Comparison of ENCODE assay signal across 1 cellular context in the genomic region with DNA sequence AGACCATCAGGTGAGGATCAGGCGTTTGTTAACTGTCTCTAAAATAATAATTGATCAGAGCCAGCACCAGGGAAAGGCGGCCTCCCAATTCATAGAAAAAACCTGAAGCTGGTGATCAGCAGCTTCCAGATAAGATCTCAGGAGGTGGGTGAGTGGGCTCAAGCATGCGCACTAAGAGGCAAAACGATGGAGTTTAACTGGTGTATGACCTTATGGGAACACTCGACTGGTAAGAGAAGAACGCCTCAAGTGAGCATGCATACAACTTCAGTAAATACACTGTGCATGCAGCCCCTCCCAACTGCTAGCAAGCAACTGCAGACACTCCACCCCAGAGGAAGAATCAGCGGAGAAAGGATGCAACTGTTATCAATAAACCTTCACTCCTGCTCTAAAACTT.
TF ChIP-seq lines count a peak whose summit lies in the region.

No MANE protein-coding gene starts in this region.

TF ChIP-seq in K562, 482 proteins besides CTCF, POLR2A, EP300 and RAD21:
- TF ChIP-seq BCOR (IDR thresholded peaks at IDR 0.05) (no peak), MIER1 (IDR thresholded peaks at IDR 0.05; ENCODE audit: low read depth) (no peak), NRF1 (conservative IDR thresholded peaks at IDR 0.05 in 1 of 2, IDR thresholded peaks at IDR 0.05 in 1 of 2) (peak; percentile 75 to 78)
- TF ChIP-seq, protein P1, sequence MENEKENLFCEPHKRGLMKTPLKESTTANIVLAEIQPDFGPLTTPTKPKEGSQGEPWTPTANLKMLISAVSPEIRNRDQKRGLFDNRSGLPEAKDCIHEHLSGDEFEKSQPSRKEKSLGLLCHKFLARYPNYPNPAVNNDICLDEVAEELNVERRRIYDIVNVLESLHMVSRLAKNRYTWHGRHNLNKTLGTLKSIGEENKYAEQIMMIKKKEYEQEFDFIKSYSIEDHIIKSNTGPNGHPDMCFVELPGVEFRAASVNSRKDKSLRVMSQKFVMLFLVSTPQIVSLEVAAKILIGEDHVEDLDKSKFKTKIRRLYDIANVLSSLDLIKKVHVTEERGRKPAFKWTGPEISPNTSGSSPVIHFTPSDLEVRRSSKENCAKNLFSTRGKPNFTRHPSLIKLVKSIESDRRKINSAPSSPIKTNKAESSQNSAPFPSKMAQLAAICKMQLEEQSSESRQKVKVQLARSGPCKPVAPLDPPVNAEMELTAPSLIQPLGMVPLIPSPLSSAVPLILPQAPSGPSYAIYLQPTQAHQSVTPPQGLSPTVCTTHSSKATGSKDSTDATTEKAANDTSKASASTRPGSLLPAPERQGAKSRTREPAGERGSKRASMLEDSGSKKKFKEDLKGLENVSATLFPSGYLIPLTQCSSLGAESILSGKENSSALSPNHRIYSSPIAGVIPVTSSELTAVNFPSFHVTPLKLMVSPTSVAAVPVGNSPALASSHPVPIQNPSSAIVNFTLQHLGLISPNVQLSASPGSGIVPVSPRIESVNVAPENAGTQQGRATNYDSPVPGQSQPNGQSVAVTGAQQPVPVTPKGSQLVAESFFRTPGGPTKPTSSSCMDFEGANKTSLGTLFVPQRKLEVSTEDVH (IDR thresholded peaks at IDR 0.05; ENCODE audit: low read depth, partially characterized antibody): no peak
